ENCODE assay signal across 8 cellular contexts in the genomic region with DNA sequence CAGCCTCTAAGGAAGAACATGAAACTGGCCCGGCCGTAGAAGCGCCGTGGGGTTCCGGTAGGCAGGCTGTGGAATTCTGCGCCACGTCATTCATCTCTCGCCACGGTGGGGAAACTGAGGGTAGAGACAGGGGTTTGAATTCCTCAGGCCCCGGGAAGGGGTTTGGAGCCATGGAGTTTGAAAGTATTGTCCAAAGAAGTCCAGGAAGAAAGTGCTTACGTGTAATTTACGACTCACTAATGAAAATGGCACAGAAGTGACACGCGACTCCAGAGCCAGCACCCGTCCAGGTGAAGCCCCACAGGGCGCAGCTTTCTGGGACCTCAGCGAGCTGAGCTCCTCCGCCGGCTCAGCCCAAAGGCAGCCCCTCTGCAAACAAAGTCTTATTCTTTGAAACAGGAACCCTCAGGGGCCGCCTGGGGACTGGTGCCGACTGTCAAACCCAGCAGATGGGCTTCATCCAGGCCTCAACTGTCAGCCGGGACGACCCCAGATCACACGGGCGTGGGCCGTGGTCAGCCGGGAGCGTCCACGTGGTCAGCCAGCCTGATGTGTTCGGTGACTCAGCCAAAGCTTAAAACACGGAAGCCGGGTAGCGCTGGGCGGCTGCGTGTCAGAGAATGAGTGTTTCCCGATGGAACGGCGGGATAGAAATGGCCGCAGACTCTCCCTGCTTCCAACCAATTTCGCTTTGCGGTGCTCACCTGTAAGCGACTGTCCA.
DNase-seq lines count a peak whose midpoint lies in the region; ATAC-seq and TF ChIP-seq lines count a peak whose summit lies in the region.
"Not testable (repeated sequence)": the region's sequence is repeated elsewhere in the genome, so short reads cannot be mapped to it uniquely, and the experiment has no call there.

No MANE protein-coding gene starts in this region.

- not testable (repeated sequence) for H2BK15ac ChIP-seq in mesenchymal stem cell (ENCODE audit: low read depth, poor library complexity, severe bottlenecking)

- H2AK5ac ChIP-seq in mesenchymal stem cell (ENCODE audit: low read length, severe bottlenecking) = not testable (repeated sequence)

- not testable (repeated sequence) for H3K27me3 ChIP-seq in ACC112 (ENCODE audit: insufficient read depth, low read length); body of pancreas; mesenchymal stem cell (ENCODE audit: control insufficient read depth in 1 of 2, insufficient read depth in 1 of 2, low read length in 2 of 2); rectal smooth muscle tissue (ENCODE audit: control insufficient read depth, insufficient read depth, low read length); tibial artery

- not testable (repeated sequence) for H3K79me2 ChIP-seq in ACC112 (ENCODE audit: control insufficient read depth, insufficient read depth, low read length, unreplicated experiment)

- H4K8ac ChIP-seq in mesenchymal stem cell (ENCODE audit: low read length) = not testable (repeated sequence)

- not testable (repeated sequence) for H2BK120ac ChIP-seq in mesenchymal stem cell (ENCODE audit: low read depth, low read length)

- DNase-seq in LHCN-M2 (ENCODE audit: low read depth) (peak; percentile 29), body of pancreas (peak in 3 of 4 donors; percentile 25 to 51 (median 26)), fibroblast of gingiva (ENCODE audit: low read depth) (peak; percentile 7), left ventricle myocardium superior (peak; percentile 87), tibial artery (peak; percentile 83 to 86)
- DNase-seq in mesenchymal stem cell = not testable (repeated sequence)

- H2BK5ac ChIP-seq in mesenchymal stem cell (ENCODE audit: low read depth, low read length, poor library complexity, severe bottlenecking) = not testable (repeated sequence)

- H3K36me3 ChIP-seq in ACC112 (ENCODE audit: insufficient read depth, low read length); body of pancreas (replicated peaks in 1 of 2; ENCODE audit: insufficient read depth in 1 of 2, low read depth in 2 of 2); mesenchymal stem cell (ENCODE audit: control insufficient read depth in 1 of 2, insufficient read depth in 2 of 2, low read depth in 1 of 2, low read length in 2 of 2); rectal smooth muscle tissue (ENCODE audit: control insufficient read depth, insufficient read depth, low read length); tibial artery: not testable (repeated sequence)

- intact Hi-C loops in body of pancreas (cut with DNase I); left ventricle myocardium superior (cut with micrococcal nuclease); tibial artery (cut with DNase I; ENCODE audit: low total_unique reads): not testable (repeated sequence)

- not testable (repeated sequence) for TF ChIP-seq CTCF in body of pancreas (IDR thresholded peaks at IDR 0.05); tibial artery (IDR thresholded peaks at IDR 0.05)

- peak overlapping the region; percentile 48 for H3K9ac ChIP-seq in mesenchymal stem cell (ENCODE audit: low read length)
- H3K9ac ChIP-seq in rectal smooth muscle tissue (ENCODE audit: low read length) = not testable (repeated sequence)

- H3K14ac ChIP-seq in mesenchymal stem cell (ENCODE audit: low read length in 2 of 2) = not testable (repeated sequence)

- not testable (repeated sequence) for H3K23ac ChIP-seq in mesenchymal stem cell (ENCODE audit: low read length in 2 of 2)

- not testable (repeated sequence) for H4K91ac ChIP-seq in mesenchymal stem cell (ENCODE audit: low read length)

- H2AFZ ChIP-seq in ACC112 (ENCODE audit: low read length, unreplicated experiment) = peak overlapping the region; percentile 2
- H2AFZ ChIP-seq in mesenchymal stem cell (ENCODE audit: low read depth, low read length) = not testable (repeated sequence)

- H3K4ac ChIP-seq in mesenchymal stem cell (ENCODE audit: low read depth in 1 of 2, low read length in 2 of 2) = not testable (repeated sequence)

- not testable (repeated sequence) for H3K4me2 ChIP-seq in mesenchymal stem cell (ENCODE audit: low read length, poor library complexity, severe bottlenecking)

- not testable (repeated sequence) for H3K4me1 ChIP-seq in ACC112 (ENCODE audit: control insufficient read depth, insufficient read depth, low read length, unreplicated experiment); body of pancreas; mesenchymal stem cell (ENCODE audit: control insufficient read depth, insufficient read depth, low read depth, low read length); rectal smooth muscle tissue (ENCODE audit: control insufficient read depth, insufficient read depth, low read length); tibial artery

- not testable (repeated sequence) for H3K9me3 ChIP-seq in body of pancreas; mesenchymal stem cell (ENCODE audit: control insufficient read depth, low read length); tibial artery

- 64 to 75% methylated on average over 18 to 35 of the region's 42 CpGs for WGBS in body of pancreas, 2 donors
- WGBS in mesenchymal stem cell = 83% methylated on average over 36 of the region's 42 CpGs

- TF ChIP-seq POLR2A in body of pancreas (IDR thresholded peaks at IDR 0.05) = not testable (repeated sequence)

- H3K79me1 ChIP-seq in mesenchymal stem cell (replicated peaks; ENCODE audit: low read length, poor library complexity, severe bottlenecking) = not testable (repeated sequence)

- H3K18ac ChIP-seq in mesenchymal stem cell (ENCODE audit: low read depth in 1 of 2, low read length in 2 of 2) = not testable (repeated sequence)

- peak; percentile 27 for ATAC-seq in body of pancreas
- peak; percentile 57 for ATAC-seq in left ventricle myocardium superior

- H3K27ac ChIP-seq in ACC112 (ENCODE audit: low read depth, low read length) (peak overlapping the region; percentile 50; the same call in 1 of the 2 replicates), rectal smooth muscle tissue (ENCODE audit: low read depth, low read length) (peak overlapping the region; percentile 45), tibial artery (peak overlapping the region; percentile 17 to 44)
- H3K27ac ChIP-seq in body of pancreas; mesenchymal stem cell (ENCODE audit: low read length, poor library complexity, severe bottlenecking): not testable (repeated sequence)

- not testable (repeated sequence) for H3K4me3 ChIP-seq in ACC112 (ENCODE audit: low read depth, low read length); body of pancreas; mesenchymal stem cell (ENCODE audit: insufficient read depth in 1 of 2, low read depth in 1 of 2, low read length in 2 of 2); rectal smooth muscle tissue (ENCODE audit: low read length); tibial artery

- H2BK12ac ChIP-seq in mesenchymal stem cell (ENCODE audit: low read length in 2 of 2) = not testable (repeated sequence)
